Comparison of ENCODE assay signal across 17 cellular contexts in genomic region chrX:43661521-43662240, GRCh38. TPM values are rescaled to one million over a fixed set of nuclear protein-coding genes. Genes with fewer than 3 reads are reported as not detected.
DNase-seq lines count a peak whose midpoint lies in the region; ATAC-seq, FAIRE-seq and TF ChIP-seq lines count a peak whose summit lies in the region.
"Had no signal": no experiment of that assay in that cellular context is flagged by ENCODE, and none has a peak within 500 bp of the region (broad histone marks: within the 10 kb centered on the region; RNA-seq: fewer than 3 reads in every experiment).

No MANE protein-coding gene starts in this region.

- DNase-seq in D721Med (ENCODE audit: insufficient read length, low spot score), result no peak
- DNase-seq in cardiac fibroblast (ENCODE audit: low read depth in 2 of 2), result peak; percentile 67 to 74
- no peak for DNase-seq in left ventricle myocardium inferior
- DNase-seq in sciatic nerve (ENCODE audit: low spot score), result no peak
- DNase-seq in NCI-H2107 (lab: John Stamatoyannopoulos, UW), result no peak
- no peak for DNase-seq in NCI-H2227 treated with DMSO at 0.1 percent for 48 hours (lab: John Stamatoyannopoulos, UW)
- no peak for DNase-seq in HPDE6-E6E7 (ENCODE audit: extremely low spot score)
- DNase-seq in HuH-7 (ENCODE audit: low spot score), result no peak
- DNase-seq: activated CD4-positive, alpha-beta T cell treated with anti-CD3 and anti-CD28 coated beads for 48 hours; activated naive CD8-positive, alpha-beta T cell treated with anti-CD3 and anti-CD28 coated beads, Interleukin-2, amount 10 ng/mL, durations not matched to agents 7 days and 5 days; activated T-cell treated with anti-CD3 and anti-CD28 coated beads, Interleukin-2, amount 50 U/mL, for 24 hours; Calu3; dermis blood vessel endothelial cell; NCI-H1930; stimulated activated CD8-positive, alpha-beta memory T cell treated with anti-CD3 and anti-CD28 coated beads, Interleukin-4, amount 100 ng/mL, for 48 hours had no signal

- H3K4me3 ChIP-seq in cardiac fibroblast (replicated peaks in 1 of 2; ENCODE audit: low read depth in 2 of 2, low read length in 2 of 2) (no peak overlapping the region), left ventricle myocardium inferior (peak overlapping the region; percentile 21)

- peak; percentile 79 for ATAC-seq in sciatic nerve

- H3K36me3 ChIP-seq in left ventricle myocardium inferior, result no peaks in the 10 kb centered on the region
- H3K36me3 ChIP-seq: vagina had no signal

- TF ChIP-seq CTCF in D721Med (IDR thresholded peaks at IDR 0.05; ENCODE audit: insufficient read depth, missing control alignments), result no peak
- TF ChIP-seq CTCF in cardiac fibroblast (IDR thresholded peaks at IDR 0.05; ENCODE audit: low read depth, low read length), result no peak
- TF ChIP-seq CTCF in left ventricle myocardium inferior (IDR thresholded peaks at IDR 0.05; ENCODE audit: borderline replicate concordance), result no peak

- no peaks in the 10 kb centered on the region for H3K27me3 ChIP-seq in left ventricle myocardium inferior (ENCODE audit: low read depth)
- H3K27me3 ChIP-seq: vagina had no signal

- FAIRE-seq in D721Med (lab: Jason Lieb, UNC), result peak; percentile 72
- FAIRE-seq: GM18507 had no signal

- H3K4me1 ChIP-seq in left ventricle myocardium inferior, result peaks cover 32% of the 10 kb centered on the region
- H3K4me1 ChIP-seq: vagina had no signal

- no peaks in the 10 kb centered on the region for H3K9me3 ChIP-seq in left ventricle myocardium inferior (replicated peaks)
- H3K9me3 ChIP-seq: vagina had no signal

- intact Hi-C loops in left ventricle myocardium inferior (cut with micrococcal nuclease), result no loop called here
- intact Hi-C loops in sciatic nerve (cut with DNase I), result no loop called here

- H3K27ac ChIP-seq in left ventricle myocardium inferior (replicated peaks), result peak overlapping the region; percentile 63
- H3K27ac ChIP-seq: vagina had no signal

RNA-seq across cellular contexts. Expression of gene MAOA, which starts 5.6 kb away (rescaled TPM):
- total RNA-seq in left ventricle myocardium inferior (113 TPM), sciatic nerve (12.8 TPM)

Comparison
In these comparisons a context has a peak if more than half of its experiments do, and no peak if none do; other contexts are left out.
1. DNase-seq: peak in cardiac fibroblast (2 of 2); none in D721Med (single experiment), left ventricle myocardium inferior (single experiment), sciatic nerve (single experiment), NCI-H2107 (single experiment), NCI-H2227 treated with DMSO at 0.1 percent for 48 hours (single experiment), HPDE6-E6E7 (single experiment) and HuH-7 (single experiment).